18 cellular contexts compared by ENCODE assay signal in genomic region chr4:66554844-66555243, GRCh38.
"Had no signal": no experiment of that assay in that cellular context is flagged by ENCODE, and none has a peak within 500 bp of the region (broad histone marks: within the 10 kb centered on the region; RNA-seq: fewer than 3 reads in every experiment).

No MANE protein-coding gene starts in this region.

- ATAC-seq: activated CD8-positive, alpha-beta T cell treated with anti-CD3 and anti-CD28 coated beads, Interleukin-2, amount 10 ng/mL, durations not matched to agents 7 days and 5 days; left colon; natural killer cell; psoas muscle; sciatic nerve; stimulated activated naive CD8-positive, alpha-beta T cell treated with anti-CD3 and anti-CD28 coated beads, Interleukin-15, Interleukin-2, amounts not matched to agents 100 U/mL and 50 U/mL, for 24 hours; T-cell had no signal

- H3K27ac ChIP-seq: coronary artery, psoas muscle had no signal

- H3K4me1 ChIP-seq: psoas muscle had no signal

- H3K4me3 ChIP-seq: coronary artery, lung, psoas muscle had no signal

- DNase-seq: activated CD4-positive, alpha-beta T cell treated with anti-CD3 and anti-CD28 coated beads for 4 hours; activated CD8-positive, alpha-beta memory T cell treated with anti-CD3 and anti-CD28 coated beads, Interleukin-2, amount 50 U/mL, for 48 hours; activated CD8-positive, alpha-beta T cell treated with anti-CD3 and anti-CD28 coated beads, Interleukin-2, amount 10 ng/mL, durations not matched to agents 7 days and 5 days; activated naive CD8-positive, alpha-beta T cell treated with anti-CD3 and anti-CD28 coated beads, Interleukin-2, amount 10 ng/mL, durations not matched to agents 7 days and 5 days; aorta; effector CD4-positive, alpha-beta T cell; hypothalamus; left colon; natural killer cell; nucleus accumbens; psoas muscle; stimulated activated CD4-positive, alpha-beta T cell treated with anti-CD3 and anti-CD28 coated beads, Interleukin-4, amount 100 ng/mL, for 1 hour; stimulated activated CD8-positive, alpha-beta memory T cell treated with anti-CD3 and anti-CD28 coated beads, Interleukin-4, amount 100 ng/mL, for 48 hours; stimulated activated naive CD8-positive, alpha-beta T cell treated with anti-CD3 and anti-CD28 coated beads, Interleukin-15, Interleukin-2, amounts not matched to agents 100 U/mL and 50 U/mL, for 24 hours; T-cell had no signal

- H3K9me3 ChIP-seq: psoas muscle had no signal
